In genomic region chr20:47358672-47359532, GRCh38 we compare ENCODE assay signal across 1 cellular context.
A peak's percentile ranks its signal among the peaks of the same experiment; 100 is the strongest.
TF ChIP-seq lines count a peak whose summit lies in the region.

No MANE protein-coding gene starts in this region.

TF ChIP-seq in HepG2, 621 proteins besides CTCF, POLR2A, EP300 and RAD21 (continued from another document and continues in another):
- TF ChIP-seq ZNF317 (CRISPR knock-in tag; IDR thresholded peaks at IDR 0.05) (peak; percentile 13; the same call in 1 of the 2 replicates), ZNF513 (CRISPR knock-in tag; conservative IDR thresholded peaks at IDR 0.05) (peak; percentile 92; the same call in 1 of the 2 replicates), SMARCC2 (IDR thresholded peaks at IDR 0.05) (no peak), ZNF501 (CRISPR knock-in tag; IDR thresholded peaks at IDR 0.05) (peak; percentile 95), ZUFSP (CRISPR knock-in tag; IDR thresholded peaks at IDR 0.05; ENCODE audit: borderline replicate concordance) (no peak), ZFP41 (CRISPR knock-in tag; IDR thresholded peaks at IDR 0.05; ENCODE audit: borderline replicate concordance) (peak; percentile 96; the same call in 1 of the 2 replicates), ZBTB49 (CRISPR knock-in tag; IDR thresholded peaks at IDR 0.05; ENCODE audit: borderline replicate concordance) (no peak; the same call in 1 of the 2 replicates), ZNF430 (CRISPR knock-in tag; IDR thresholded peaks at IDR 0.05) (peak; percentile 99), ZNF589 (CRISPR knock-in tag; conservative IDR thresholded peaks at IDR 0.05) (0 out of 2 replicates have a peak, but pooled peaks have one; percentile 85), ZNF207 (IDR thresholded peaks at IDR 0.05; ENCODE audit: borderline replicate concordance) (no peak), ZNF616 (CRISPR knock-in tag; IDR thresholded peaks at IDR 0.05; ENCODE audit: low read depth) (peak; percentile 92; the same call in 1 of the 2 replicates), FOXO4 (CRISPR knock-in tag; conservative IDR thresholded peaks at IDR 0.05) (peak; percentile 94), ZNF781 (CRISPR knock-in tag; IDR thresholded peaks at IDR 0.05; ENCODE audit: borderline replicate concordance, not compliant biosample characterization) (peak; percentile 92), ZNF24 (IDR thresholded peaks at IDR 0.05) (no peak), ZNF383 (CRISPR knock-in tag; IDR thresholded peaks at IDR 0.05; ENCODE audit: borderline replicate concordance) (peak; percentile 98), ZNF598 (CRISPR knock-in tag; IDR thresholded peaks at IDR 0.05; ENCODE audit: borderline replicate concordance) (peak; percentile 94; the same call in 1 of the 2 replicates), ZNF44 (CRISPR knock-in tag; IDR thresholded peaks at IDR 0.05) (peak; percentile 79; the same call in 1 of the 2 replicates), KMT2A (CRISPR knock-in tag; IDR thresholded peaks at IDR 0.05) (peak; percentile 81), KLF13 (CRISPR knock-in tag; IDR thresholded peaks at IDR 0.05) (no peak), IKZF4 (CRISPR knock-in tag; IDR thresholded peaks at IDR 0.05; ENCODE audit: borderline replicate concordance, low read depth, not compliant biosample characterization) (no peak), NFIB (CRISPR knock-in tag; IDR thresholded peaks at IDR 0.05; ENCODE audit: borderline replicate concordance) (no peak), ZNF251 (CRISPR knock-in tag; IDR thresholded peaks at IDR 0.05) (peak; percentile 38; the same call in 1 of the 2 replicates), ZNF879 (CRISPR knock-in tag; IDR thresholded peaks at IDR 0.05) (no peak), PCBP1 (IDR thresholded peaks at IDR 0.05; ENCODE audit: borderline replicate concordance, low read depth, low read length) (0 out of 2 replicates have a peak, but pooled peaks have one; percentile 73), PREB (CRISPR knock-in tag; IDR thresholded peaks at IDR 0.05) (0 out of 2 replicates have a peak, but pooled peaks have one; percentile 16), ZMAT5 (CRISPR knock-in tag; IDR thresholded peaks at IDR 0.05; ENCODE audit: borderline replicate concordance, low read depth) (no peak), ELF4 (CRISPR knock-in tag; IDR thresholded peaks at IDR 0.05; ENCODE audit: borderline replicate concordance) (peak; percentile 65; the same call in 1 of the 2 replicates), SALL1 (CRISPR knock-in tag; IDR thresholded peaks at IDR 0.05) (peak; percentile 98), ZNF761 (CRISPR knock-in tag; conservative IDR thresholded peaks at IDR 0.05) (peak; percentile 96), SMYD3 (CRISPR knock-in tag; IDR thresholded peaks at IDR 0.05) (peak; percentile 75; the same call in 1 of the 2 replicates), ZSCAN21 (CRISPR knock-in tag; IDR thresholded peaks at IDR 0.05; ENCODE audit: borderline replicate concordance) (no peak; the same call in none of the 2 replicates), FOXC1 (CRISPR knock-in tag; IDR thresholded peaks at IDR 0.05; ENCODE audit: borderline replicate concordance) (peak; percentile 81; the same call in 1 of the 2 replicates), ZFAT (CRISPR knock-in tag; conservative IDR thresholded peaks at IDR 0.05) (no peak), NFE2L2 (IDR thresholded peaks at IDR 0.05; ENCODE audit: low read length) (no peak), TRIM24 (CRISPR knock-in tag; IDR thresholded peaks at IDR 0.05) (no peak), HOXA5 (CRISPR knock-in tag; IDR thresholded peaks at IDR 0.05) (peak; percentile 20; the same call in 1 of the 2 replicates), FOXK2 (IDR thresholded peaks at IDR 0.05) (peak; percentile 76; the same call in 1 of the 2 replicates), ZNF672 (CRISPR knock-in tag; IDR thresholded peaks at IDR 0.05) (no peak), ZNF768 (CRISPR knock-in tag; IDR thresholded peaks at IDR 0.05) (peak; percentile 70; the same call in 1 of the 2 replicates), ADNP (CRISPR knock-in tag; IDR thresholded peaks at IDR 0.05) (no peak; the same call in 1 of the 2 replicates), HNRNPUL1 (IDR thresholded peaks at IDR 0.05; ENCODE audit: low read depth, low read length) (no peak), REXO4 (CRISPR knock-in tag; IDR thresholded peaks at IDR 0.05; ENCODE audit: borderline replicate concordance) (no peak; the same call in 1 of the 2 replicates), NFYB (CRISPR knock-in tag; IDR thresholded peaks at IDR 0.05) (no peak; the same call in 1 of the 2 replicates), ZNF235 (CRISPR knock-in tag; IDR thresholded peaks at IDR 0.05; ENCODE audit: borderline replicate concordance) (peak; percentile 67; the same call in 1 of the 2 replicates), CENPT (CRISPR knock-in tag; IDR thresholded peaks at IDR 0.05; ENCODE audit: low read depth) (no peak), POGK (CRISPR knock-in tag; conservative IDR thresholded peaks at IDR 0.05) (peak; percentile 45; the same call in 1 of the 2 replicates), RFXAP (CRISPR knock-in tag; IDR thresholded peaks at IDR 0.05; ENCODE audit: borderline replicate concordance) (peak; percentile 94), GZF1 (CRISPR knock-in tag; IDR thresholded peaks at IDR 0.05) (peak; percentile 86; the same call in 1 of the 2 replicates), FIP1L1 (IDR thresholded peaks at IDR 0.05; ENCODE audit: borderline replicate concordance, insufficient read depth, low read depth, low read length) (peak; percentile 51; the same call in 1 of the 2 replicates), ZNF749 (CRISPR knock-in tag; IDR thresholded peaks at IDR 0.05; ENCODE audit: borderline replicate concordance) (peak; percentile 84; the same call in 1 of the 2 replicates), ZNF136 (CRISPR knock-in tag; IDR thresholded peaks at IDR 0.05; ENCODE audit: low read depth) (peak; percentile 86), SP4 (CRISPR knock-in tag; IDR thresholded peaks at IDR 0.05) (peak; percentile 81), HOXA9 (CRISPR knock-in tag; IDR thresholded peaks at IDR 0.05; ENCODE audit: borderline replicate concordance) (no peak), ZNF230 (CRISPR knock-in tag; IDR thresholded peaks at IDR 0.05) (peak; percentile 98), THAP11 (CRISPR knock-in tag; IDR thresholded peaks at IDR 0.05) (peak; percentile 87), ZNF788 (CRISPR knock-in tag; IDR thresholded peaks at IDR 0.05; ENCODE audit: borderline replicate concordance) (peak; percentile 98), PLSCR1 (CRISPR knock-in tag; IDR thresholded peaks at IDR 0.05; ENCODE audit: borderline replicate concordance) (no peak), ZSCAN9 (CRISPR knock-in tag; IDR thresholded peaks at IDR 0.05; ENCODE audit: borderline replicate concordance) (peak; percentile 84), TFE3 (CRISPR knock-in tag; IDR thresholded peaks at IDR 0.05) (peak; percentile 99), GFI1 (CRISPR knock-in tag; IDR thresholded peaks at IDR 0.05; ENCODE audit: borderline replicate concordance) (peak; percentile 99)
